ENCODE assay signal across 20 cellular contexts in genomic region chr3:129421236-129421883, GRCh38. TPM values are rescaled to one million over a fixed set of nuclear protein-coding genes. Genes with fewer than 3 reads are reported as not detected.
"Had no signal": no experiment of that assay in that cellular context is flagged by ENCODE, and none has a peak within 500 bp of the region (broad histone marks: within the 10 kb centered on the region; RNA-seq: fewer than 3 reads in every experiment).

No MANE protein-coding gene starts in this region.

- H3K4me3 ChIP-seq: MG63, SJSA1, SK-N-MC had no signal

- H3K36me3 ChIP-seq: MG63, SJSA1 had no signal

- H3K27ac ChIP-seq: HL-60, SJSA1, SK-N-MC had no signal

- H3K27me3 ChIP-seq: MG63, SJSA1 had no signal

- DNase-seq: KG1, MG63, NCI-H1092, NCI-H1436, NCI-H187, NCI-H2029, NCI-H2081 treated with DMSO at 0.1 percent for 48 hours, NCI-H2171, NCI-H226, NCI-H446, NCI-H510A, NCI-H524 treated with DMSO at 0.1 percent for 48 hours, NCI-H69, NCI-H774, Right ventricle myocardium superior, RPMI8226, SIG-M5 had no signal

- H3K9me3 ChIP-seq: SJSA1 had no signal

- H3K4me1 ChIP-seq: SJSA1 had no signal

RNA-seq across cellular contexts. Expression of gene EFCAB12, which starts 7.1 kb away (rescaled TPM):
- total RNA-seq: Right ventricle myocardium superior, SJSA1 had no signal
